8 cellular contexts compared by ENCODE assay signal in the genomic region with DNA sequence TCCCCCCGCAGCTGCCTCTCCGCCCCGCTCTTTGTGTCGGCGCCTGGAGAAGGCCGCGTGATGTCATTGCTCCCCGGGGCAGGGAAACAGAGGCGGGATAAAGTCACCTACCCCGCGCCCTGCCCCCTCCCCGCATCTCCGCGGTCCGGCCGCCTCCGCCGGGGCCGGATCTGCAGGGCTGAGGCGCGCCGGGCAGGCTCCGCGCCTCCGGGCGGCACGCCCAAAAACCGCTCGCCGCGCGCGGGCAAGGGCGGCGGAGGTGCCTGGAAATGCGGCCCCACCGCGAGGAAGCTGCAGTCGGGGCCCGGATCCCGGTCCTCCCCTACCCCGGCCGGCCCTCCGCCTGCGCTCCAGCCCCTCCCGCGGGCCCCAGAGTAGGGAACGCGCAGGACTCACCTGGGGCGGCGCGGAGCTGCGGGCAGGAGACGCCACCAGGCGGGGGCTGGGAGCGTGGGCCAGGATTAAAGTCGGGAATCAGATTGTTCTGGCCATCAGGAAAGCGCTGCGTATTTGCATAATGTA.
DNase-seq lines count a peak whose midpoint lies in the region; ATAC-seq and TF ChIP-seq lines count a peak whose summit lies in the region.

Gene FAXC (minus strand): TSS at position 55 of the 522 bp plus-strand sequence. CDS start 302 bp downstream, outside the sequence.

- ATAC-seq in GM18511 (IDR thresholded peaks at IDR 0.05; ENCODE audit: unreplicated experiment) (peak; percentile 70), HG03196 (IDR thresholded peaks at IDR 0.05; ENCODE audit: unreplicated experiment) (peak; percentile 42)
- peak; percentile 37 for ATAC-seq in stimulated activated memory B cell treated with anti-CD40 and anti-IgM and Interleukin-4, amounts not matched to agents 10 μg/mL and 1 μg/mL and 100 μg/mL, for 72 hours

- peaks cover 5% of the 10 kb centered on the region; the same call in 1 of the 2 replicates for H3K27me3 ChIP-seq in OCI-LY3 (ENCODE audit: low read depth, low read length)

- H3K4me3 ChIP-seq in OCI-LY3 (ENCODE audit: low read length): peak within 1 kb of the TSS; percentile 82

- H3K36me3 Mint-ChIP-seq in stimulated activated memory B cell treated with anti-CD40 and anti-IgM and Interleukin-4, amounts not matched to agents 10 μg/mL and 1 μg/mL and 100 μg/mL, for 72 hours: no peaks in the 10 kb centered on the region

- H3K27me3 Mint-ChIP-seq in stimulated activated memory B cell treated with anti-CD40 and anti-IgM and Interleukin-4, amounts not matched to agents 10 μg/mL and 1 μg/mL and 100 μg/mL, for 72 hours: peaks cover 53% of the 10 kb centered on the region

- H3K9ac ChIP-seq in OCI-LY3 (ENCODE audit: low read length): peak within 1 kb of the TSS; percentile 59

- H3K9me3 Mint-ChIP-seq in stimulated activated memory B cell treated with anti-CD40 and anti-IgM and Interleukin-4, amounts not matched to agents 10 μg/mL and 1 μg/mL and 100 μg/mL, for 72 hours: no peaks in the 10 kb centered on the region

- H3K4me1 ChIP-seq in OCI-LY3 (ENCODE audit: low read length): peaks cover under 1% of the 10 kb centered on the region

- peak within 1 kb of the TSS; percentile 76 for H3K4me2 ChIP-seq in OCI-LY3 (ENCODE audit: low read length)

- H3K79me2 ChIP-seq in OCI-LY3 (ENCODE audit: low read length): no peaks in the 10 kb centered on the region

- peak; percentile 37 for TF ChIP-seq CTCF in OCI-LY3 (IDR thresholded peaks at IDR 0.05; ENCODE audit: low read depth, low read length)

- H2AFZ ChIP-seq in OCI-LY3 (ENCODE audit: low read depth, low read length): peak within 1 kb of the TSS; percentile 49; the same call in 1 of the 2 replicates

- peak; percentile 26 for DNase-seq in AG08395 (ENCODE audit: low spot score)
- DNase-seq in caudate nucleus (lab: John Stamatoyannopoulos, UW): peak in 29 of 61 donors; percentile 15 to 70 (median 51)
- DNase-seq in kidney glomerular epithelial cell (lab: John Stamatoyannopoulos, UW): peak; percentile 36
- no peak for DNase-seq in stimulated activated CD4-positive, alpha-beta T cell treated with anti-CD3 and anti-CD28 coated beads, Interleukin-1b, Interleukin-23, amount 100 ng/mL, for 48 hours

- no peaks in the 10 kb centered on the region for H3K9me3 ChIP-seq in OCI-LY3 (ENCODE audit: insufficient read depth, low read length)

- H3K4me3 Mint-ChIP-seq in stimulated activated memory B cell treated with anti-CD40 and anti-IgM and Interleukin-4, amounts not matched to agents 10 μg/mL and 1 μg/mL and 100 μg/mL, for 72 hours: peak within 1 kb of the TSS; percentile 53

- H4K20me1 ChIP-seq in OCI-LY3 (ENCODE audit: insufficient read depth, low read length): no peaks in the 10 kb centered on the region

- no peaks in the 10 kb centered on the region for H3K4me1 Mint-ChIP-seq in stimulated activated memory B cell treated with anti-CD40 and anti-IgM and Interleukin-4, amounts not matched to agents 10 μg/mL and 1 μg/mL and 100 μg/mL, for 72 hours

- H3K27ac ChIP-seq in OCI-LY3 (ENCODE audit: low read length): no peak within 1 kb of the TSS
- H3K27ac ChIP-seq in caudate nucleus (ENCODE audit: low read depth, low read length): peak within 1 kb of the TSS; percentile 18

- H3K36me3 ChIP-seq in OCI-LY3 (replicated peaks; ENCODE audit: low read depth, low read length): no peaks in the 10 kb centered on the region

- H3K27ac Mint-ChIP-seq in stimulated activated memory B cell treated with anti-CD40 and anti-IgM and Interleukin-4, amounts not matched to agents 10 μg/mL and 1 μg/mL and 100 μg/mL, for 72 hours: no peak within 1 kb of the TSS
